In genomic region chr9:92729735-92730155, GRCh38 we compare ENCODE assay signal across 16 cellular contexts. TPM values are rescaled to one million over a fixed set of nuclear protein-coding genes. Genes with fewer than 3 reads are reported as not detected.
A peak's percentile ranks its signal among the peaks of the same experiment; 100 is the strongest.
DNase-seq lines count a peak whose midpoint lies in the region; ATAC-seq and TF ChIP-seq lines count a peak whose summit lies in the region.
"Had no signal": no experiment of that assay in that cellular context is flagged by ENCODE, and none has a peak within 500 bp of the region (broad histone marks: within the 10 kb centered on the region; RNA-seq: fewer than 3 reads in every experiment).

No MANE protein-coding gene starts in this region.

- ATAC-seq in T-helper 17 cell, result peak; percentile 16
- peak; percentile 4 for ATAC-seq in stimulated activated memory B cell treated with anti-CD40 and anti-IgM and Interleukin-4, amounts not matched to agents 10 μg/mL and 1 μg/mL and 100 μg/mL, for 72 hours

- in situ Hi-C loops in G401 (cut with HindIII; ENCODE audit: low sequenced_read_pairs), result no loop called here

- H3K4me3 Mint-ChIP-seq in T-helper 17 cell (peak overlapping the region; percentile 52), glutamatergic neuron (ENCODE audit: unreplicated experiment) (peak overlapping the region; percentile 81)
- H3K4me3 Mint-ChIP-seq in stimulated activated memory B cell treated with anti-CD40 and anti-IgM and Interleukin-4, amounts not matched to agents 10 μg/mL and 1 μg/mL and 100 μg/mL, for 72 hours, result peak overlapping the region; percentile 90
- H3K4me3 Mint-ChIP-seq: T-cell had no signal

- H3K9me3 ChIP-seq in T-helper 17 cell (ENCODE audit: control insufficient read depth, low read length, poor library complexity, severe bottlenecking), result no peaks in the 10 kb centered on the region
- H3K9me3 ChIP-seq: Caco-2, heart right ventricle, uterus had no signal

- peak; percentile 19 for DNase-seq in activated CD8-positive, alpha-beta memory T cell treated with anti-CD3 and anti-CD28 coated beads for 24 hours
- no peak for DNase-seq in activated CD8-positive, alpha-beta memory T cell treated with anti-CD3 and anti-CD28 coated beads, Interleukin-2, amount 50 U/mL, for 4 hours
- DNase-seq in T-helper 17 cell (no peak), glutamatergic neuron (no peak), G401 (ENCODE audit: low spot score) (no peak), T1000 (lab: John Stamatoyannopoulos, UW) (no peak)
- DNase-seq in activated CD4-positive, alpha-beta T cell treated with anti-CD3 and anti-CD28 coated beads, Interleukin-2, amount 50 U/mL, for 4 hours, result no peak
- DNase-seq: activated CD4-positive, alpha-beta T cell treated with anti-CD3 and anti-CD28 coated beads, Interleukin-2, amount 50 U/mL, for 48 hours; activated naive CD4-positive, alpha-beta T cell treated with anti-CD3 and anti-CD28 coated beads, Interleukin-2, amount 50 U/mL, for 16 hours; Caco-2; heart right ventricle; NCI-H774; OCI-M1; uterus had no signal

- peak overlapping the region; percentile 3 for H3K27ac Mint-ChIP-seq in T-helper 17 cell
- peak overlapping the region; percentile 93 for H3K27ac Mint-ChIP-seq in glutamatergic neuron (ENCODE audit: unreplicated experiment)
- peak overlapping the region; percentile 98 for H3K27ac Mint-ChIP-seq in stimulated activated memory B cell treated with anti-CD40 and anti-IgM and Interleukin-4, amounts not matched to agents 10 μg/mL and 1 μg/mL and 100 μg/mL, for 72 hours
- H3K27ac Mint-ChIP-seq: T-cell had no signal

- H3K4me1 Mint-ChIP-seq in T-helper 17 cell, result peaks cover 20% of the 10 kb centered on the region
- peaks cover 58% of the 10 kb centered on the region for H3K4me1 Mint-ChIP-seq in glutamatergic neuron (ENCODE audit: low read depth, unreplicated experiment)
- H3K4me1 Mint-ChIP-seq in stimulated activated memory B cell treated with anti-CD40 and anti-IgM and Interleukin-4, amounts not matched to agents 10 μg/mL and 1 μg/mL and 100 μg/mL, for 72 hours, result peaks cover 81% of the 10 kb centered on the region

- H3K9me3 Mint-ChIP-seq in glutamatergic neuron (ENCODE audit: unreplicated experiment), result peaks cover 18% of the 10 kb centered on the region
- H3K9me3 Mint-ChIP-seq in stimulated activated memory B cell treated with anti-CD40 and anti-IgM and Interleukin-4, amounts not matched to agents 10 μg/mL and 1 μg/mL and 100 μg/mL, for 72 hours, result no peaks in the 10 kb centered on the region
- H3K9me3 Mint-ChIP-seq: T-cell had no signal

- no peaks in the 10 kb centered on the region for H3K36me3 Mint-ChIP-seq in T-helper 17 cell (ENCODE audit: low read depth)
- H3K36me3 Mint-ChIP-seq in glutamatergic neuron (ENCODE audit: unreplicated experiment), result no peaks in the 10 kb centered on the region
- peaks cover 17% of the 10 kb centered on the region for H3K36me3 Mint-ChIP-seq in stimulated activated memory B cell treated with anti-CD40 and anti-IgM and Interleukin-4, amounts not matched to agents 10 μg/mL and 1 μg/mL and 100 μg/mL, for 72 hours

- no peaks in the 10 kb centered on the region for H3K27me3 Mint-ChIP-seq in T-helper 17 cell
- peaks cover 16% of the 10 kb centered on the region for H3K27me3 Mint-ChIP-seq in glutamatergic neuron (ENCODE audit: unreplicated experiment)
- no peaks in the 10 kb centered on the region for H3K27me3 Mint-ChIP-seq in stimulated activated memory B cell treated with anti-CD40 and anti-IgM and Interleukin-4, amounts not matched to agents 10 μg/mL and 1 μg/mL and 100 μg/mL, for 72 hours
- H3K27me3 Mint-ChIP-seq: T-cell had no signal

- TF ChIP-seq CTCF in glutamatergic neuron (IDR thresholded peaks at IDR 0.05; ENCODE audit: partially characterized antibody, unreplicated experiment), result peak; percentile 4

RNA-seq across cellular contexts. Expression of gene BICD2, which starts 34.9 kb away (rescaled TPM):
- total RNA-seq in T-helper 17 cell (10 to 100 TPM; 22.9 to 34.0 TPM), glutamatergic neuron (ENCODE audit: unreplicated experiment) (43.7 TPM)
- 25.0 and 30.3 TPM in 2 replicates for total RNA-seq in G401 (2014; rRNA removed; shearing (Covaris generic))

RNA-seq across cellular contexts. Expression of gene IPPK, which starts 59.8 kb away (rescaled TPM):
- total RNA-seq in T-helper 17 cell, result 1 to 10 TPM; 6.3 to 7.1 TPM
- total RNA-seq in glutamatergic neuron (ENCODE audit: unreplicated experiment), result 7.0 TPM
- 11.1 and 15.9 TPM in 2 replicates for total RNA-seq in G401 (2014; rRNA removed; shearing (Covaris generic))

Comparison
In these comparisons a context has a peak if more than half of its experiments do, and no peak if none do; other contexts are left out.
1. H3K27ac Mint-ChIP-seq: peak in every context shown above with its lines; median percentile 98 in stimulated activated memory B cell treated with anti-CD40 and anti-IgM and Interleukin-4, amounts not matched to agents 10 μg/mL and 1 μg/mL and 100 μg/mL, for 72 hours; 93 in glutamatergic neuron; 3 in T-helper 17 cell.